In the genomic region with DNA sequence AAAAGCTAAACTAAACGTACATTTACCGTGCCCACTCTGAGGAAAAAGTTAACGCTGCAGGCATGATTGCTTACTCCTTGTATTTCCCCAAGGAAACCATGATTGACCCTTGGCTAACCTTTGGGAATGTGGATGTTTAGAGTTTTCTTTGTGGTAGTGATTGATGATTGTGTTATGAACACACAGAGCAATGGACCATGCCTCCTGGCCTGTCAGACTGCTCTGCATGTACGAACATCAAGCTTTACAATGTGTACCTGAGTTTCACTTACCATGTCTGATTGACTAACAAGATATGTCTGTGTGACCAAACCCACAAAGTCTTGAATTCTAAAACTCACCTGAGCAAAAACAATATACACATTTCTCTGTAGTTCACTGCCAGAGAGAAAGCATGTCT, we compare ENCODE assay signal across 23 cellular contexts. TPM values are rescaled to one million over a fixed set of nuclear protein-coding genes. Genes with fewer than 3 reads are reported as not detected.
A peak's percentile ranks its signal among the peaks of the same experiment; 100 is the strongest.
DNase-seq lines count a peak whose midpoint lies in the region; ATAC-seq and TF ChIP-seq lines count a peak whose summit lies in the region.
"Had no signal": no experiment of that assay in that cellular context is flagged by ENCODE, and none has a peak within 500 bp of the region (broad histone marks: within the 10 kb centered on the region; RNA-seq: fewer than 3 reads in every experiment).

No MANE protein-coding gene starts in this region.

- TF ChIP-seq CTCF in suprapubic skin (IDR thresholded peaks at IDR 0.05), result no peak

- H3K36me3 Mint-ChIP-seq in activated T-helper 17 cell treated with anti-CD3 and anti-CD28 coated beads, Interleukin-2, amount 50 U/mL, for 72 hours (ENCODE audit: low read depth), result peaks cover 91% of the 10 kb centered on the region

- peak; percentile 49 for ATAC-seq in GM18502 (IDR thresholded peaks at IDR 0.05; ENCODE audit: poor library complexity, unreplicated experiment)
- peak; percentile 26 for ATAC-seq in activated T-helper 17 cell treated with anti-CD3 and anti-CD28 coated beads, Interleukin-2, amount 50 U/mL, for 72 hours (replicated peaks)
- ATAC-seq: heart right ventricle, Right ventricle myocardium inferior had no signal

- H3K27me3 ChIP-seq in suprapubic skin, result no peaks in the 10 kb centered on the region
- H3K27me3 ChIP-seq: dorsolateral prefrontal cortex, heart right ventricle, uterus had no signal

- no peak overlapping the region for H3K27ac ChIP-seq in suprapubic skin
- H3K27ac ChIP-seq: dorsolateral prefrontal cortex, heart right ventricle, left ventricle myocardium inferior, parathyroid adenoma, uterus had no signal

- no peaks in the 10 kb centered on the region for H3K9me3 ChIP-seq in suprapubic skin

- TF ChIP-seq EP300 in suprapubic skin (IDR thresholded peaks at IDR 0.05), result no peak

- no peaks in the 10 kb centered on the region for H3K27me3 Mint-ChIP-seq in activated T-helper 17 cell treated with anti-CD3 and anti-CD28 coated beads, Interleukin-2, amount 50 U/mL, for 72 hours
- H3K27me3 Mint-ChIP-seq: CD8-positive, alpha-beta memory T cell; central memory CD8-positive, alpha-beta T cell had no signal

- 86% methylated on average over 4 of the region's 4 CpGs for WGBS in suprapubic skin

- H3K4me1 Mint-ChIP-seq in activated T-helper 17 cell treated with anti-CD3 and anti-CD28 coated beads, Interleukin-2, amount 50 U/mL, for 72 hours, result peaks cover 27% of the 10 kb centered on the region
- H3K4me1 Mint-ChIP-seq: nephron had no signal

- H3K36me3 ChIP-seq in suprapubic skin, result peaks cover 45% of the 10 kb centered on the region
- H3K36me3 ChIP-seq: uterus had no signal

- in situ Hi-C loops in Caki2 (cut with HindIII; ENCODE audit: low pct_unique_long_range_greater_than_20kb, low sequenced_read_pairs), result no loop called here

- peak overlapping the region; percentile 38 for H3K27ac Mint-ChIP-seq in activated T-helper 17 cell treated with anti-CD3 and anti-CD28 coated beads, Interleukin-2, amount 50 U/mL, for 72 hours

- peak overlapping the region; percentile 33 for H3K4me3 Mint-ChIP-seq in activated T-helper 17 cell treated with anti-CD3 and anti-CD28 coated beads, Interleukin-2, amount 50 U/mL, for 72 hours
- H3K4me3 Mint-ChIP-seq: CD8-positive, alpha-beta memory T cell; central memory CD8-positive, alpha-beta T cell; nephron had no signal

- peaks cover 3% of the 10 kb centered on the region for H3K9me3 Mint-ChIP-seq in activated T-helper 17 cell treated with anti-CD3 and anti-CD28 coated beads, Interleukin-2, amount 50 U/mL, for 72 hours
- H3K9me3 Mint-ChIP-seq: CD8-positive, alpha-beta memory T cell; central memory CD8-positive, alpha-beta T cell had no signal

- H3K4me1 ChIP-seq in suprapubic skin, result no peaks in the 10 kb centered on the region
- H3K4me1 ChIP-seq: left ventricle myocardium inferior, parathyroid adenoma, uterus had no signal

- H3K4me3 ChIP-seq in suprapubic skin, result no peak overlapping the region
- H3K4me3 ChIP-seq: dorsolateral prefrontal cortex, heart right ventricle, left ventricle myocardium inferior, uterus had no signal

- no peak for TF ChIP-seq POLR2A in suprapubic skin (IDR thresholded peaks at IDR 0.05)

- DNase-seq in Caki2 (ENCODE audit: low read depth), result peak; percentile 25
- peak; percentile 65 for DNase-seq in left kidney (ENCODE audit: low read depth, low spot score)
- DNase-seq in suprapubic skin (ENCODE audit: low spot score in 2 of 2), result no peak
- no peak for DNase-seq in pons (ENCODE audit: low spot score)
- DNase-seq in CD1c-positive myeloid dendritic cell (ENCODE audit: extremely low spot score), result no peak
- DNase-seq: anterior cingulate cortex; CD8-positive, alpha-beta memory T cell; DMS53; dorsolateral prefrontal cortex; GF-D8; heart right ventricle; left ventricle myocardium inferior; NCI-H1092; NCI-H1930; NCI-H345; OCI-M1; uterus had no signal

RNA-seq across cellular contexts. Expression of a gene that starts 35.1 kb away (rescaled TPM):
- 1.0 and 6.1 TPM in 2 replicates for total RNA-seq in Caki2 (2014; rRNA removed; shearing (Covaris generic); ENCODE audit: low replicate concordance)
- total RNA-seq in activated T-helper 17 cell treated with anti-CD3 and anti-CD28 coated beads, Interleukin-2, amount 50 U/mL, for 72 hours, result 100 to 1,000 TPM in 1 of 2 donors, 10 to 100 TPM in 1; 69.1 to 101 TPM
- 100 to 1,000 TPM; 182 to 245 (median 207) TPM for total RNA-seq in suprapubic skin

Comparison
In these comparisons a context has a peak if more than half of its experiments do, and no peak if none do; other contexts are left out.
1. DNase-seq: peak in Caki2 (single experiment) and left kidney (single experiment); none in suprapubic skin (0 of 2), pons (single experiment) and CD1c-positive myeloid dendritic cell (single experiment).